In genomic region chr13:26377038-26377437, GRCh38 we compare ENCODE assay signal across 9 cellular contexts.
DNase-seq lines count a peak whose midpoint lies in the region; ATAC-seq and TF ChIP-seq lines count a peak whose summit lies in the region.
"Had no signal": no experiment of that assay in that cellular context is flagged by ENCODE, and none has a peak within 500 bp of the region (broad histone marks: within the 10 kb centered on the region; RNA-seq: fewer than 3 reads in every experiment).

No MANE protein-coding gene starts in this region.

- peaks cover 5% of the 10 kb centered on the region; the same call in 1 of the 2 replicates for H4K20me1 ChIP-seq in PC-9 (ENCODE audit: insufficient read depth)

- TF ChIP-seq CTCF in GM12875 (IDR thresholded peaks at IDR 0.05; ENCODE audit: borderline replicate concordance, insufficient read depth, low read depth, low read length) (peak; percentile 32; the same call in 1 of the 2 replicates), PC-9 (conservative IDR thresholded peaks at IDR 0.05) (peak; percentile 36; the same call in 1 of the 2 replicates), heart right ventricle (IDR thresholded peaks at IDR 0.05) (peak in 8 of 9 donors; percentile 9 to 43 (median 32)), ovary (IDR thresholded peaks at IDR 0.05) (no peak)

- H3K36me3 ChIP-seq in PC-9 (ENCODE audit: low read depth) (no peaks in the 10 kb centered on the region), heart right ventricle (peaks cover 0 to 2% (median 0%) of the 10 kb centered on the region in 9 donors), ovary (no peaks in the 10 kb centered on the region)
- H3K36me3 ChIP-seq: adrenal gland had no signal

- H3K27me3 ChIP-seq in PC-9 (ENCODE audit: insufficient read depth, low read depth) (no peaks in the 10 kb centered on the region), heart right ventricle (no peaks in the 10 kb centered on the region), ovary (peaks cover 2% of the 10 kb centered on the region)
- H3K27me3 ChIP-seq: adrenal gland had no signal

- ATAC-seq in heart right ventricle (no peak), HG03521 (IDR thresholded peaks at IDR 0.05; ENCODE audit: unreplicated experiment) (no peak)

- no peaks in the 10 kb centered on the region for H3K4me1 ChIP-seq in PC-9 (replicated peaks; ENCODE audit: insufficient read depth)
- peaks cover 0 to 11% (median 0%) of the 10 kb centered on the region in 9 donors for H3K4me1 ChIP-seq in heart right ventricle
- no peaks in the 10 kb centered on the region for H3K4me1 ChIP-seq in ovary (ENCODE audit: insufficient read depth)

- intact Hi-C loops in PC-9 (cut with micrococcal nuclease; ENCODE audit: unreplicated experiment) = no loop called here
- intact Hi-C loops in heart right ventricle (cut with DNase I) = loop anchor here in 1 of 10 donors (10.0 kb wide), 1 partner anchor 118 kb away; no protein-coding TSS in a partner anchor
- intact Hi-C loops in ovary (cut with DNase I) = no loop called here

- no peaks in the 10 kb centered on the region for H3K9me2 ChIP-seq in PC-9 (ENCODE audit: insufficient read depth)

- H3K27ac ChIP-seq in PC-9 (no peak overlapping the region), heart right ventricle (no peak overlapping the region), ovary (no peak overlapping the region)
- H3K27ac ChIP-seq: adrenal gland had no signal

- H3F3A ChIP-seq in PC-9 (ENCODE audit: insufficient read depth, low read depth) = no peaks in the 10 kb centered on the region; the same call in 1 of the 2 replicates

- H3K4me2 ChIP-seq in PC-9 = no peak overlapping the region

- H3K4me3 ChIP-seq in GM12875 (ENCODE audit: low read depth, low read length) (no peak overlapping the region), PC-9 (no peak overlapping the region), heart right ventricle (no peak overlapping the region), ovary (no peak overlapping the region)
- H3K4me3 ChIP-seq: adrenal gland had no signal

- H3K9me3 ChIP-seq in PC-9 (ENCODE audit: insufficient read depth, low read depth) (no peaks in the 10 kb centered on the region), heart right ventricle (no peaks in the 10 kb centered on the region), ovary (no peaks in the 10 kb centered on the region)
- H3K9me3 ChIP-seq: adrenal gland had no signal

- no peaks in the 10 kb centered on the region for H3K79me2 ChIP-seq in PC-9 (ENCODE audit: low read depth)

- CTCF ChIA-PET in PC-9 (lab: Charles Lee) = no interaction called here

- no TSS peak for BruUV-seq in PC-9 (replicated peaks; lab: Mats Ljungman, UMichigan)

- POLR2A ChIA-PET in PC-9 (lab: Charles Lee; ENCODE audit: unreplicated experiment) = no interaction called here

- no peak for TF ChIP-seq EP300 in ovary (IDR thresholded peaks at IDR 0.05)

- TF ChIP-seq POLR2A in ovary (IDR thresholded peaks at IDR 0.05) = no peak

- peak; percentile 11 for DNase-seq in AG08396 (ENCODE audit: low spot score)
- peak in 1 of 2 experiments; percentile 1 for DNase-seq in PC-9
- DNase-seq in heart right ventricle = no peak
- no peak for DNase-seq in ovary
- no peak for DNase-seq in NCI-H2171 treated with DMSO at 0.1 percent for 48 hours (lab: John Stamatoyannopoulos, UW)
- no peak for DNase-seq in NCI-H345 (lab: John Stamatoyannopoulos, UW)

- H2AFZ ChIP-seq in PC-9 = no peak overlapping the region

Comparison
In these comparisons a context has a peak if more than half of its experiments do, and no peak if none do; other contexts are left out.
1. CTCF ChIP-seq: peak in GM12875 (single experiment), PC-9 (single experiment) and heart right ventricle (8 of 9); none in ovary (0 of 3).